Comparison of ENCODE assay signal across 7 cellular contexts in the genomic region with DNA sequence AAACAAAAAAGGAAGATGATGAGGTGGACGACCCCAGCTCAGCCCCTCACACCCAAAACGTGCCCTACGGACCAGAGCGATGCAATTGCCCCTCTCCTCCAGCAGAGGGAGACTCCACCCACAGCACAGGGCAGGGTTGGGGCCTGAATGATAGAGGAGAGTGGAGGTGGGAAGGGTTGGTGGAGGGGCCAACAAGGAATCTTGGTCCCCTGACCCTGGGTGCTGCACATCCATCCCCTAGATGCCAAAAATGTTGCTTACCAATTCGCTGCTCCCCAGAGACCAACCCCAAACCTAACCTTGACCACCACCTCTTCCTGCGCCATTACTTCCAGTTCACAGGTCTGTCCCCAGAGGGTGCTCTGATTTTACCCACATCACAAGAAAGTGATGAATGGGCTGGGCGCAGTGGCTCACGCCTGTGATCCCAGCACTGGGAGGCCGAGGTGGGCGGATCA. TPM values are rescaled to one million over a fixed set of nuclear protein-coding genes. Genes with fewer than 3 reads are reported as not detected.
DNase-seq lines count a peak whose midpoint lies in the region; ATAC-seq, FAIRE-seq and TF ChIP-seq lines count a peak whose summit lies in the region.

No MANE protein-coding gene starts in this region.

- H3K9me3 ChIP-seq in mesenchymal stem cell (ENCODE audit: control insufficient read depth, low read length) (no peaks in the 10 kb centered on the region), tibial nerve (no peaks in the 10 kb centered on the region)

- H3K4me3 Mint-ChIP-seq in WTC11, result no peak overlapping the region
- no peak overlapping the region for H3K4me3 Mint-ChIP-seq in central memory CD8-positive, alpha-beta T cell

- H3K27ac Mint-ChIP-seq in WTC11, result no peak overlapping the region
- no peak overlapping the region for H3K27ac Mint-ChIP-seq in central memory CD8-positive, alpha-beta T cell (ENCODE audit: low read depth)

- no peak overlapping the region for H4K91ac ChIP-seq in mesenchymal stem cell (ENCODE audit: low read length)

- H3K4ac ChIP-seq in mesenchymal stem cell (ENCODE audit: low read depth in 1 of 2, low read length in 2 of 2), result no peak overlapping the region

- H3K14ac ChIP-seq in mesenchymal stem cell (ENCODE audit: low read length in 2 of 2), result no peak overlapping the region

- CTCF ChIA-PET in WTC11 (lab: Charles Lee), result interaction anchor here (0.5 to 2.7 kb wide), 54 partner anchors 8 to 1135 kb away, joined by 3 to 85 read pairs (median 5); a partner anchor contains a TSS

- H3K27me3 Mint-ChIP-seq in WTC11 (ENCODE audit: low read depth), result no peaks in the 10 kb centered on the region; the same call in none of the 2 replicates
- H3K27me3 Mint-ChIP-seq in central memory CD8-positive, alpha-beta T cell, result no peaks in the 10 kb centered on the region

- peak; percentile 85 for ATAC-seq in WTC11
- ATAC-seq in central memory CD8-positive, alpha-beta T cell (replicated peaks; ENCODE audit: extremely low read depth, poor library complexity, severe bottlenecking), result peak; percentile 73

- H2AK5ac ChIP-seq in mesenchymal stem cell (ENCODE audit: low read length, severe bottlenecking), result no peak overlapping the region

- no peaks in the 10 kb centered on the region for H3K9me3 Mint-ChIP-seq in WTC11
- H3K9me3 Mint-ChIP-seq in central memory CD8-positive, alpha-beta T cell, result no peaks in the 10 kb centered on the region

- peak; percentile 98 for TF ChIP-seq CTCF in WTC11 (IDR thresholded peaks at IDR 0.05)
- TF ChIP-seq CTCF in tibial nerve (IDR thresholded peaks at IDR 0.05), result peak; percentile 64 to 91 (median 77)

- no peak overlapping the region for H3K18ac ChIP-seq in mesenchymal stem cell (ENCODE audit: low read depth in 1 of 2, low read length in 2 of 2)

- H3K36me3 ChIP-seq in mesenchymal stem cell (ENCODE audit: control insufficient read depth in 1 of 2, insufficient read depth in 2 of 2, low read depth in 1 of 2, low read length in 2 of 2) (no peaks in the 10 kb centered on the region), tibial nerve (no peaks in the 10 kb centered on the region)

- H3K27ac ChIP-seq in mesenchymal stem cell (ENCODE audit: low read length, poor library complexity, severe bottlenecking) (no peak overlapping the region), tibial nerve (no peak overlapping the region)

- no peak overlapping the region for H3K9ac ChIP-seq in mesenchymal stem cell (ENCODE audit: low read length)

- no peak overlapping the region for H3K4me2 ChIP-seq in mesenchymal stem cell (ENCODE audit: low read length, poor library complexity, severe bottlenecking)

- no peak overlapping the region for H2AFZ ChIP-seq in mesenchymal stem cell (ENCODE audit: low read depth, low read length)

- 0 out of 2 replicates have a peak, but pooled peaks cover 5% of the 10 kb centered on the region for H3K4me1 Mint-ChIP-seq in WTC11
- peaks cover 11% of the 10 kb centered on the region for H3K4me1 Mint-ChIP-seq in central memory CD8-positive, alpha-beta T cell

- no peaks in the 10 kb centered on the region for H3K79me1 ChIP-seq in mesenchymal stem cell (replicated peaks; ENCODE audit: low read length, poor library complexity, severe bottlenecking)

- POLR2A ChIA-PET in WTC11 (lab: Charles Lee), result no interaction called here

- FAIRE-seq in GM12891 (lab: Jason Lieb, UNC), result peak; percentile 95

- H3K23ac ChIP-seq in mesenchymal stem cell (ENCODE audit: low read length in 2 of 2), result no peak overlapping the region

- no peak overlapping the region for H2BK12ac ChIP-seq in mesenchymal stem cell (ENCODE audit: low read length in 2 of 2)

- H2BK5ac ChIP-seq in mesenchymal stem cell (ENCODE audit: low read depth, low read length, poor library complexity, severe bottlenecking), result no peak overlapping the region

- no peak overlapping the region for H2BK120ac ChIP-seq in mesenchymal stem cell (ENCODE audit: low read depth, low read length)

- TF ChIP-seq POLR2A in GM12891 (IDR thresholded peaks at IDR 0.05; ENCODE audit: low read depth, low read length) (no peak), tibial nerve (IDR thresholded peaks at IDR 0.05) (no peak)

- DNase-seq in GM12891 (ENCODE audit: insufficient read length, low spot score) (peak; percentile 92), HT1080 (ENCODE audit: low read depth) (peak; percentile 32), WTC11 (ENCODE audit: low spot score) (peak; percentile 64), mesenchymal stem cell (peak; percentile 35), tibial nerve (ENCODE audit: low spot score in 2 of 2) (no peak), DMS79 (lab: John Stamatoyannopoulos, UW) (no peak)
- DNase-seq in central memory CD8-positive, alpha-beta T cell (ENCODE audit: low spot score in 2 of 2), result peak; percentile 37 to 46

- no peak overlapping the region for H4K8ac ChIP-seq in mesenchymal stem cell (ENCODE audit: low read length)

- no peak overlapping the region for H2BK15ac ChIP-seq in mesenchymal stem cell (ENCODE audit: low read depth, poor library complexity, severe bottlenecking)

- no peak overlapping the region for H3K4me3 ChIP-seq in mesenchymal stem cell (ENCODE audit: insufficient read depth in 1 of 2, low read depth in 1 of 2, low read length in 2 of 2)
- H3K4me3 ChIP-seq in tibial nerve, result no peak overlapping the region

- H3K27me3 ChIP-seq in mesenchymal stem cell (ENCODE audit: control insufficient read depth in 1 of 2, insufficient read depth in 1 of 2, low read length in 2 of 2) (peaks cover 20 to 48% of the 10 kb centered on the region in 2 experiments), tibial nerve (peaks cover 0 to 33% of the 10 kb centered on the region in 2 donors)

- H3K4me1 ChIP-seq in mesenchymal stem cell (ENCODE audit: control insufficient read depth, insufficient read depth, low read depth, low read length) (peaks cover 9% of the 10 kb centered on the region), tibial nerve (peaks cover 0 to 11% (median 0%) of the 10 kb centered on the region in 4 donors)

- no peaks in the 10 kb centered on the region for H3K36me3 Mint-ChIP-seq in WTC11
- H3K36me3 Mint-ChIP-seq in central memory CD8-positive, alpha-beta T cell (ENCODE audit: insufficient read depth), result peaks cover 10% of the 10 kb centered on the region

- TF ChIP-seq EP300 in tibial nerve (IDR thresholded peaks at IDR 0.05), result no peak

- 44% methylated on average over 9 of the region's 10 CpGs for WGBS in mesenchymal stem cell
- WGBS in tibial nerve, 2 donors, result 33 to 39% methylated on average over 10 of the region's 10 CpGs

TF ChIP-seq in GM12891, 5 proteins besides CTCF, POLR2A, EP300 and RAD21:
- peak; percentile 42; the same call in 1 of the 2 replicates for TF ChIP-seq POU2F2 (IDR thresholded peaks at IDR 0.05; ENCODE audit: low read depth, low read length)
- no peak for TF ChIP-seq POLR2AphosphoS5 (IDR thresholded peaks at IDR 0.05; ENCODE audit: low read depth, low read length)
- no peak for TF ChIP-seq SPI1 (IDR thresholded peaks at IDR 0.05; ENCODE audit: low read depth, low read length)
- TF ChIP-seq TAF1 (IDR thresholded peaks at IDR 0.05; ENCODE audit: low read depth, low read length), result no peak
- TF ChIP-seq PAX5 (IDR thresholded peaks at IDR 0.05; ENCODE audit: insufficient read depth, low read length, severe bottlenecking), result no peak
TF ChIP-seq in GM12891: peak in this region for 1.

TF ChIP-seq in WTC11, 78 proteins besides CTCF, POLR2A, EP300 and RAD21 (continues in another document):
- TF ChIP-seq TEAD1 (CRISPR knock-in tag; IDR thresholded peaks at IDR 0.05), result peak; percentile 44; the same call in 1 of the 2 replicates

RNA-seq across cellular contexts. Expression of a gene that starts 12.9 kb away (rescaled TPM):
- 14.0 TPM for polyA plus RNA-seq in GM12891 (2012; ENCODE audit: low read depth, missing spikeins)
- total RNA-seq in HT1080 (2014; rRNA removed; shearing (Covaris generic)), result 11.7 and 15.9 TPM in 2 replicates
- 6.2 and 7.0 TPM in 2 replicates for polyA plus RNA-seq in HT1080 (2015; cell fraction: cytosol; rRNA removed)
- polyA plus RNA-seq in HT1080 (2015; cell fraction: nucleus; rRNA removed), result 5.6 and 7.4 TPM in 2 replicates
- 6.4 to 9.5 TPM (median 8.8 TPM) in 3 replicates for total RNA-seq in WTC11 (2021)
- 0.35 TPM for polyA plus RNA-seq in mesenchymal stem cell (2013, experiment 1 of 2)
- polyA plus RNA-seq in mesenchymal stem cell (2013, experiment 2 of 2), result 0.30 TPM
- under 1 TPM in 1 of 4 donors, not detected in 3; 0.42 TPM for total RNA-seq in tibial nerve

RNA-seq across cellular contexts. Expression of a gene that starts 14.5 kb away (rescaled TPM):
- polyA plus RNA-seq in GM12891 (2012; ENCODE audit: low read depth, missing spikeins), result 64.0 TPM
- total RNA-seq in HT1080 (2014; rRNA removed; shearing (Covaris generic)), result 36.8 and 69.7 TPM in 2 replicates
- 112 and 139 TPM in 2 replicates for polyA plus RNA-seq in HT1080 (2015; cell fraction: cytosol; rRNA removed)
- polyA plus RNA-seq in HT1080 (2015; cell fraction: nucleus; rRNA removed), result 45.4 and 51.1 TPM in 2 replicates
- total RNA-seq in WTC11 (2021) (81.2 to 89.7 TPM (median 86.0 TPM) in 3 replicates), tibial nerve (10 to 100 TPM; 12.6 to 23.4 (median 18.9) TPM)
- polyA plus RNA-seq in mesenchymal stem cell (2013, experiment 1 of 2), result 102 TPM
- polyA plus RNA-seq in mesenchymal stem cell (2013, experiment 2 of 2), result 107 TPM

RNA-seq across cellular contexts. Expression of a gene that starts 14.7 kb away (rescaled TPM):
- 16.1 TPM for polyA plus RNA-seq in GM12891 (2012; ENCODE audit: low read depth, missing spikeins)
- 245 and 272 TPM in 2 replicates for total RNA-seq in HT1080 (2014; rRNA removed; shearing (Covaris generic))
- polyA plus RNA-seq in HT1080 (2015; cell fraction: cytosol; rRNA removed), result 226 and 277 TPM in 2 replicates
- 65.3 and 80.9 TPM in 2 replicates for polyA plus RNA-seq in HT1080 (2015; cell fraction: nucleus; rRNA removed)
- 71.9 to 76.9 TPM (median 76.2 TPM) in 3 replicates for total RNA-seq in WTC11 (2021)
- 119 TPM for polyA plus RNA-seq in mesenchymal stem cell (2013, experiment 1 of 2)
- polyA plus RNA-seq in mesenchymal stem cell (2013, experiment 2 of 2), result 117 TPM
- total RNA-seq in tibial nerve, result 100 to 1,000 TPM; 183 to 303 (median 249) TPM

RNA-seq across cellular contexts. Expression of a gene that starts 40.6 kb away (rescaled TPM):
- polyA plus RNA-seq in GM12891 (2012; ENCODE audit: low read depth, missing spikeins), result 3.9 TPM
- total RNA-seq in HT1080 (2014; rRNA removed; shearing (Covaris generic)), result 27.9 and 28.1 TPM in 2 replicates
- polyA plus RNA-seq in HT1080 (2015; cell fraction: cytosol; rRNA removed), result 9.5 and 10.3 TPM in 2 replicates
- polyA plus RNA-seq in HT1080 (2015; cell fraction: nucleus; rRNA removed), result 7.5 and 7.8 TPM in 2 replicates
- total RNA-seq in WTC11 (2021), result 30.0 to 30.8 TPM (median 30.4 TPM) in 3 replicates
- 1.4 TPM for polyA plus RNA-seq in mesenchymal stem cell (2013, experiment 1 of 2)
- 1.4 TPM for polyA plus RNA-seq in mesenchymal stem cell (2013, experiment 2 of 2)
- under 1 TPM in 1 of 4 donors, not detected in 3; 0.21 TPM for total RNA-seq in tibial nerve

RNA-seq across cellular contexts. Expression of a gene that starts 46.5 kb away (rescaled TPM):
- polyA plus RNA-seq in GM12891 (2012; ENCODE audit: low read depth, missing spikeins), result 4.8 TPM
- 29.4 and 30.2 TPM in 2 replicates for total RNA-seq in HT1080 (2014; rRNA removed; shearing (Covaris generic))
- polyA plus RNA-seq in HT1080 (2015; cell fraction: cytosol; rRNA removed), result 15.1 and 20.1 TPM in 2 replicates
- polyA plus RNA-seq in HT1080 (2015; cell fraction: nucleus; rRNA removed), result 20.0 and 20.3 TPM in 2 replicates
- total RNA-seq in WTC11 (2021) (10.7 to 11.9 TPM (median 11.8 TPM) in 3 replicates), tibial nerve (10 to 100 TPM; 42.9 to 62.1 (median 50.6) TPM)
- 28.5 TPM for polyA plus RNA-seq in mesenchymal stem cell (2013, experiment 1 of 2)
- polyA plus RNA-seq in mesenchymal stem cell (2013, experiment 2 of 2), result 28.1 TPM

Comparison
In these comparisons a context has a peak if more than half of its experiments do, and no peak if none do; other contexts are left out.
1. DNase-seq: peak in GM12891 (single experiment), HT1080 (single experiment), WTC11 (single experiment), central memory CD8-positive, alpha-beta T cell (2 of 2) and mesenchymal stem cell (single experiment); none in tibial nerve (0 of 2) and DMS79 (single experiment).